Comparison of ENCODE assay signal across 11 cellular contexts in genomic region chr2:23092831-23093230, GRCh38.
DNase-seq lines count a peak whose midpoint lies in the region; ATAC-seq and TF ChIP-seq lines count a peak whose summit lies in the region.
"Had no signal": no experiment of that assay in that cellular context is flagged by ENCODE, and none has a peak within 500 bp of the region (broad histone marks: within the 10 kb centered on the region; RNA-seq: fewer than 3 reads in every experiment).

No MANE protein-coding gene starts in this region.

- H3K27ac Mint-ChIP-seq in GM23338: no peak overlapping the region
- no peak overlapping the region for H3K27ac Mint-ChIP-seq in nephron progenitor cell
- H3K27ac Mint-ChIP-seq: activated B cell treated with CpG ODN at 0.5 μM for 24 hours had no signal

- H3K79me2 ChIP-seq in GM23338 (replicated peaks; ENCODE audit: insufficient read depth): no peaks in the 10 kb centered on the region

- no peak for TF ChIP-seq POLR2A in NB4 (IDR thresholded peaks at IDR 0.05; ENCODE audit: extremely low read depth, insufficient read length)

- H3K27me3 ChIP-seq in GM23338 (ENCODE audit: insufficient read depth): no peaks in the 10 kb centered on the region
- H3K27me3 ChIP-seq: esophagus squamous epithelium, neutrophil had no signal

- H3F3A ChIP-seq in GM23338 (replicated peaks; ENCODE audit: low read depth): no peaks in the 10 kb centered on the region

- H2AFZ ChIP-seq in GM23338: no peak overlapping the region

- peak; percentile 73 for ATAC-seq in GM23338
- no peak for ATAC-seq in GM21360 (IDR thresholded peaks at IDR 0.05; ENCODE audit: unreplicated experiment)

- peak; percentile 79 for DNase-seq in GM23338 (ENCODE audit: low spot score)
- DNase-seq in NB4 (ENCODE audit: low read depth): peak; percentile 27
- peak; percentile 5 to 8 for DNase-seq in cardiac fibroblast (ENCODE audit: low read depth in 2 of 2)
- peak; percentile 24 for DNase-seq in nephron progenitor cell
- DNase-seq in activated T-cell treated with anti-CD3 and anti-CD28 coated beads for 4 hours: no peak
- no peak for DNase-seq in stimulated activated CD4-positive, alpha-beta T cell treated with anti-CD3 and anti-CD28 coated beads, Interleukin-4, amount 100 ng/mL, for 1 hour
- DNase-seq: activated B cell treated with CpG ODN at 0.5 μM for 24 hours; esophagus squamous epithelium; stimulated activated naive CD4-positive, alpha-beta T cell had no signal

- H3K36me3 Mint-ChIP-seq in GM23338 (ENCODE audit: low read depth): peaks cover 8% of the 10 kb centered on the region
- no peaks in the 10 kb centered on the region for H3K36me3 Mint-ChIP-seq in nephron progenitor cell (ENCODE audit: low read depth)

- H3K4me3 ChIP-seq in GM23338: no peak overlapping the region
- H3K4me3 ChIP-seq in NB4 (ENCODE audit: low read depth, low read length): no peak overlapping the region
- H3K4me3 ChIP-seq in cardiac fibroblast (replicated peaks in 1 of 2; ENCODE audit: low read depth in 2 of 2, low read length in 2 of 2): no peak overlapping the region
- H3K4me3 ChIP-seq: esophagus squamous epithelium had no signal

- peaks cover 16% of the 10 kb centered on the region for H3K9me3 Mint-ChIP-seq in GM23338
- H3K9me3 Mint-ChIP-seq in nephron progenitor cell: peaks cover 11% of the 10 kb centered on the region

- H3K27me3 Mint-ChIP-seq in GM23338 (ENCODE audit: insufficient read depth, low read depth, poor library complexity) (no peaks in the 10 kb centered on the region), nephron progenitor cell (ENCODE audit: low read depth, poor library complexity) (peaks cover 12% of the 10 kb centered on the region)
- H3K27me3 Mint-ChIP-seq: activated B cell treated with CpG ODN at 0.5 μM for 24 hours had no signal

- H3K27ac ChIP-seq in GM23338 (ENCODE audit: low read depth): no peak overlapping the region
- H3K27ac ChIP-seq: esophagus squamous epithelium, neutrophil had no signal

- H3K4me1 Mint-ChIP-seq in GM23338 (no peaks in the 10 kb centered on the region), nephron progenitor cell (no peaks in the 10 kb centered on the region)
- H3K4me1 Mint-ChIP-seq: activated B cell treated with CpG ODN at 0.5 μM for 24 hours had no signal

- no peaks in the 10 kb centered on the region for H3K4me1 ChIP-seq in GM23338 (ENCODE audit: insufficient read depth)
- H3K4me1 ChIP-seq: esophagus squamous epithelium had no signal

- H3K9me2 ChIP-seq in GM23338 (ENCODE audit: insufficient read depth): no peaks in the 10 kb centered on the region; the same call in 1 of the 2 replicates

- H3K4me3 Mint-ChIP-seq in GM23338: no peak overlapping the region
- H3K4me3 Mint-ChIP-seq in nephron progenitor cell: no peak overlapping the region
- H3K4me3 Mint-ChIP-seq: activated B cell treated with CpG ODN at 0.5 μM for 24 hours had no signal

- H3K36me3 ChIP-seq in GM23338 (ENCODE audit: insufficient read depth): no peaks in the 10 kb centered on the region
- H3K36me3 ChIP-seq: esophagus squamous epithelium, neutrophil had no signal

- H3K4me2 ChIP-seq in GM23338: no peak overlapping the region

- TF ChIP-seq CTCF in GM23338 (conservative IDR thresholded peaks at IDR 0.05; ENCODE audit: low read depth in 2 of 2) (no peak), NB4 (IDR thresholded peaks at IDR 0.05; ENCODE audit: low read depth, low read length) (no peak), cardiac fibroblast (IDR thresholded peaks at IDR 0.05; ENCODE audit: low read depth, low read length) (no peak), nephron progenitor cell (IDR thresholded peaks at IDR 0.05) (no peak)

- H4K20me1 ChIP-seq in GM23338 (replicated peaks; ENCODE audit: insufficient read depth): no peaks in the 10 kb centered on the region

TF ChIP-seq in GM23338, 12 proteins besides CTCF, POLR2A, EP300 and RAD21:
- TF ChIP-seq REST (IDR thresholded peaks at IDR 0.05; ENCODE audit: unreplicated experiment) (peak; percentile 88), ZNF462 (CRISPR knock-in tag; IDR thresholded peaks at IDR 0.05) (no peak)

Comparison
In these comparisons a context has a peak if more than half of its experiments do, and no peak if none do; other contexts are left out.
1. DNase-seq: peak in GM23338 (single experiment), NB4 (single experiment), cardiac fibroblast (2 of 2) and nephron progenitor cell (single experiment); none in activated T-cell treated with anti-CD3 and anti-CD28 coated beads for 4 hours (single experiment) and stimulated activated CD4-positive, alpha-beta T cell treated with anti-CD3 and anti-CD28 coated beads, Interleukin-4, amount 100 ng/mL, for 1 hour (single experiment).